ENCODE assay signal across 8 cellular contexts in genomic region chr6:30744054-30744805, GRCh38. TPM values are rescaled to one million over a fixed set of nuclear protein-coding genes. Genes with fewer than 3 reads are reported as not detected.
DNase-seq lines count a peak whose midpoint lies in the region; ATAC-seq and TF ChIP-seq lines count a peak whose summit lies in the region.

A gene with protein sequence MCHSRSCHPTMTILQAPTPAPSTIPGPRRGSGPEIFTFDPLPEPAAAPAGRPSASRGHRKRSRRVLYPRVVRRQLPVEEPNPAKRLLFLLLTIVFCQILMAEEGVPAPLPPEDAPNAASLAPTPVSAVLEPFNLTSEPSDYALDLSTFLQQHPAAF (minus strand): TSS chr6:30744547. CDS start chr6:30744518, 29 bp downstream.

- H3K4me1 ChIP-seq in PC-3 (ENCODE audit: insufficient read depth, low read length): peaks cover 73% of the 10 kb centered on the region

- CTCF ChIA-PET in PC-3 (lab: Charles Lee): interaction anchor here (1.0 kb wide), 1 partner anchor 8 kb away, joined by 3 read pairs; no protein-coding TSS in a partner anchor

- H3K36me3 ChIP-seq in PC-3 (ENCODE audit: low read depth, low read length): peaks cover 25% of the 10 kb centered on the region

- H3K27me3 Mint-ChIP-seq in activated T-helper 1 cell treated with anti-CD3 and anti-CD28 coated beads, Interleukin-12 subunit alpha, Interleukin-12 subunit beta, Interleukin-2, Interleukin-4 antibody, amounts not matched to agents 30 ng/mL and 10 ng/mL and 1 ng/mL, durations not matched to agents 14 hours and 24 hours and 36 hours (ENCODE audit: insufficient read depth): peaks cover 5% of the 10 kb centered on the region
- H3K27me3 Mint-ChIP-seq in natural killer cell (ENCODE audit: low read depth in 2 of 2): no peaks in the 10 kb centered on the region

- H3K9me3 ChIP-seq in PC-3 (ENCODE audit: low read length): no peaks in the 10 kb centered on the region

- peak within 1 kb of the TSS; percentile 98 for H3K27ac ChIP-seq in PC-3 (ENCODE audit: low read length)

- H3K36me3 Mint-ChIP-seq in activated T-helper 1 cell treated with anti-CD3 and anti-CD28 coated beads, Interleukin-12 subunit alpha, Interleukin-12 subunit beta, Interleukin-2, Interleukin-4 antibody, amounts not matched to agents 30 ng/mL and 10 ng/mL and 1 ng/mL, durations not matched to agents 14 hours and 24 hours and 36 hours (ENCODE audit: low read depth): peaks cover 43% of the 10 kb centered on the region
- no peaks in the 10 kb centered on the region for H3K36me3 Mint-ChIP-seq in natural killer cell

- peaks cover 9% of the 10 kb centered on the region for H4K20me1 ChIP-seq in PC-3 (ENCODE audit: low read length)

- no peak within 1 kb of the TSS for H2AFZ ChIP-seq in PC-3 (ENCODE audit: low read length)

- H3K27ac Mint-ChIP-seq in activated T-helper 1 cell treated with anti-CD3 and anti-CD28 coated beads, Interleukin-12 subunit alpha, Interleukin-12 subunit beta, Interleukin-2, Interleukin-4 antibody, amounts not matched to agents 30 ng/mL and 10 ng/mL and 1 ng/mL, durations not matched to agents 14 hours and 24 hours and 36 hours: peak within 1 kb of the TSS; percentile 99
- H3K27ac Mint-ChIP-seq in natural killer cell: peak within 1 kb of the TSS; percentile 94 to 96

- peak within 1 kb of the TSS; percentile 85 for H3K4me2 ChIP-seq in PC-3 (ENCODE audit: low read length)

- no peaks in the 10 kb centered on the region for H3K9me2 ChIP-seq in PC-3 (replicated peaks; ENCODE audit: low read length)

- no peaks in the 10 kb centered on the region for H3K9me3 Mint-ChIP-seq in activated T-helper 1 cell treated with anti-CD3 and anti-CD28 coated beads, Interleukin-12 subunit alpha, Interleukin-12 subunit beta, Interleukin-2, Interleukin-4 antibody, amounts not matched to agents 30 ng/mL and 10 ng/mL and 1 ng/mL, durations not matched to agents 14 hours and 24 hours and 36 hours
- no peaks in the 10 kb centered on the region for H3K9me3 Mint-ChIP-seq in natural killer cell

- no peaks in the 10 kb centered on the region for H3K27me3 ChIP-seq in PC-3 (ENCODE audit: low read length)

- H3K4me3 ChIP-seq in PC-3 (ENCODE audit: low read length): peak within 1 kb of the TSS; percentile 91

- BruUV-seq in PC-3 (replicated peaks; lab: Mats Ljungman, UMichigan): no TSS peak

- peak; percentile 3 for ATAC-seq in PC-3
- peak; percentile 45 to 62 (median 50) for ATAC-seq in natural killer cell
- no peak for ATAC-seq in GM18502 (IDR thresholded peaks at IDR 0.05; ENCODE audit: poor library complexity, unreplicated experiment)

- peaks cover 15% of the 10 kb centered on the region for H3F3A ChIP-seq in PC-3 (ENCODE audit: low read length, unreplicated experiment)

- H3K4me1 Mint-ChIP-seq in activated T-helper 1 cell treated with anti-CD3 and anti-CD28 coated beads, Interleukin-12 subunit alpha, Interleukin-12 subunit beta, Interleukin-2, Interleukin-4 antibody, amounts not matched to agents 30 ng/mL and 10 ng/mL and 1 ng/mL, durations not matched to agents 14 hours and 24 hours and 36 hours (ENCODE audit: low read depth): peaks cover 68% of the 10 kb centered on the region
- peaks cover 33 to 58% of the 10 kb centered on the region in 2 donors for H3K4me1 Mint-ChIP-seq in natural killer cell

- POLR2A ChIA-PET in PC-3 (lab: Charles Lee; ENCODE audit: unreplicated experiment): interaction anchor here (0.5 to 1.1 kb wide), 9 partner anchors 8 to 78 kb away, joined by 3 to 8 read pairs (median 4); no protein-coding TSS in a partner anchor

- H3K9ac ChIP-seq in PC-3 (ENCODE audit: low read length): peak within 1 kb of the TSS; percentile 100

- TF ChIP-seq CTCF in PC-3 (conservative IDR thresholded peaks at IDR 0.05; ENCODE audit: low read depth, low read length) (no peak; the same call in 1 of the 2 replicates), natural killer cell (IDR thresholded peaks at IDR 0.05) (peak; percentile 68)

- DNase-seq in EH (ENCODE audit: low read depth) (peak; percentile 95), HK-2 (ENCODE audit: unreplicated experiment) (peak; percentile 96), PC-3 (peak; percentile 90), fibroblast of peridontal ligament (ENCODE audit: extremely low read depth) (peak; percentile 86), natural killer cell (peak; percentile 65)
- peak; percentile 72 for DNase-seq in activated T-helper 1 cell treated with anti-CD3 and anti-CD28 coated beads, Interleukin-12 subunit alpha, Interleukin-12 subunit beta, Interleukin-2, Interleukin-4 antibody, amounts not matched to agents 30 ng/mL and 10 ng/mL and 1 ng/mL, durations not matched to agents 14 hours and 24 hours and 36 hours (ENCODE audit: low spot score)
- DNase-seq in stimulated activated naive CD4-positive, alpha-beta T cell (lab: John Stamatoyannopoulos, UW): peak; percentile 43 to 73 (median 68)

- H3K79me2 ChIP-seq in PC-3 (ENCODE audit: low read length): peaks cover 80% of the 10 kb centered on the region

- intact Hi-C loops in PC-3 (cut with micrococcal nuclease) (loop anchor here (5.0 kb wide), 1 partner anchor 133 kb away; no protein-coding TSS in a partner anchor), natural killer cell (cut with micrococcal nuclease) (loop anchor here (1.0 to 5.0 kb wide), 2 partner anchors 127 to 133 kb away; partner anchors contain the start of genes MRPS18B and PPP1R10)
- intact Hi-C loops in activated T-helper 1 cell treated with anti-CD3 and anti-CD28 coated beads, Interleukin-12 subunit alpha, Interleukin-12 subunit beta, Interleukin-2, Interleukin-4 antibody, amounts not matched to agents 30 ng/mL and 10 ng/mL and 1 ng/mL, durations not matched to agents 14 hours and 24 hours and 36 hours (cut with micrococcal nuclease): loop anchor here (1.0 kb wide), 4 partner anchors 9 to 133 kb away; no protein-coding TSS in a partner anchor

- H3K4me3 Mint-ChIP-seq in activated T-helper 1 cell treated with anti-CD3 and anti-CD28 coated beads, Interleukin-12 subunit alpha, Interleukin-12 subunit beta, Interleukin-2, Interleukin-4 antibody, amounts not matched to agents 30 ng/mL and 10 ng/mL and 1 ng/mL, durations not matched to agents 14 hours and 24 hours and 36 hours: peak within 1 kb of the TSS; percentile 100
- peak within 1 kb of the TSS; percentile 95 for H3K4me3 Mint-ChIP-seq in natural killer cell

RNA-seq across cellular contexts. Expression of the gene that starts here (rescaled TPM):
- total RNA-seq in PC-3 (2014; rRNA removed) (1,173 and 1,198 TPM in 2 replicates), natural killer cell (100 to 1,000 TPM in 1 of 3 donors, 10 to 100 TPM in 2; 39.7 to 105 (median 66.5) TPM)
- total RNA-seq in activated T-helper 1 cell treated with anti-CD3 and anti-CD28 coated beads, Interleukin-12 subunit alpha, Interleukin-12 subunit beta, Interleukin-2, Interleukin-4 antibody, amounts not matched to agents 30 ng/mL and 10 ng/mL and 1 ng/mL, durations not matched to agents 14 hours and 24 hours and 36 hours: 578 and 603 TPM in 2 replicates
